ENCODE assay signal across 29 cellular contexts in genomic region chr2:16943279-16943958, GRCh38.
"Had no signal": no experiment of that assay in that cellular context is flagged by ENCODE, and none has a peak within 500 bp of the region (broad histone marks: within the 10 kb centered on the region; RNA-seq: fewer than 3 reads in every experiment).

No MANE protein-coding gene starts in this region.

- H3K36me3 ChIP-seq: ascending aorta, cardiac muscle cell had no signal

- H3K4me3 ChIP-seq: ascending aorta, cardiac muscle cell had no signal

- H3K4me1 Mint-ChIP-seq: activated CD4-positive, alpha-beta T cell treated with anti-CD3 and anti-CD28 coated beads, Interleukin-2, amount 10 ng/mL, durations not matched to agents 7 days and 5 days; activated naive CD8-positive, alpha-beta T cell treated with anti-CD3 and anti-CD28 coated beads, Interleukin-2, amount 50 U/mL, for 24 hours; brain had no signal

- H3K4me3 Mint-ChIP-seq: activated CD4-positive, alpha-beta memory T cell treated with anti-CD3 and anti-CD28 coated beads for 36 hours; activated CD4-positive, alpha-beta T cell treated with anti-CD3 and anti-CD28 coated beads, Interleukin-2, amount 10 ng/mL, durations not matched to agents 7 days and 5 days; activated naive CD8-positive, alpha-beta T cell treated with anti-CD3 and anti-CD28 coated beads, Interleukin-2, amount 50 U/mL, for 24 hours; activated T-cell treated with anti-CD3 and anti-CD28 coated beads, Interleukin-2, amount 50 U/mL, for 4 hours; brain; T-helper 1 cell treated with Interleukin-12 subunit alpha and Interleukin-12 subunit beta and Interleukin-4 antibody, amounts not matched to agents 30 μg/mL and 1 μg/mL, for 36 hours had no signal

- H3K9me3 Mint-ChIP-seq: brain had no signal

- H3K4me1 ChIP-seq: ascending aorta had no signal

- ATAC-seq: activated naive CD4-positive, alpha-beta T cell treated with anti-CD3 and anti-CD28 coated beads, Interleukin-2, amount 50 U/mL, for 72 hours; activated naive CD8-positive, alpha-beta T cell treated with anti-CD3 and anti-CD28 coated beads, Interleukin-2, amount 50 U/mL, for 24 hours; activated T-cell treated with anti-CD3 and anti-CD28 coated beads, Interleukin-2, amount 50 U/mL, for 4 hours; PC-3 had no signal

- H3K9me3 ChIP-seq: ascending aorta had no signal

- H3K36me3 Mint-ChIP-seq: activated CD4-positive, alpha-beta memory T cell treated with anti-CD3 and anti-CD28 coated beads for 36 hours; brain had no signal

- H3K27ac Mint-ChIP-seq: activated CD4-positive, alpha-beta memory T cell treated with anti-CD3 and anti-CD28 coated beads for 36 hours; activated CD4-positive, alpha-beta T cell treated with anti-CD3 and anti-CD28 coated beads, Interleukin-2, amount 10 ng/mL, durations not matched to agents 7 days and 5 days; activated naive CD4-positive, alpha-beta T cell treated with anti-CD3 and anti-CD28 coated beads, Interleukin-2, amount 50 U/mL, for 72 hours; activated naive CD8-positive, alpha-beta T cell treated with anti-CD3 and anti-CD28 coated beads, Interleukin-2, amount 50 U/mL, for 24 hours; brain; T-helper 1 cell treated with Interleukin-12 subunit alpha and Interleukin-12 subunit beta and Interleukin-4 antibody, amounts not matched to agents 30 μg/mL and 1 μg/mL, for 36 hours had no signal

- H3K27ac ChIP-seq: ascending aorta, cardiac muscle cell, VCaP had no signal

- DNase-seq: activated CD4-positive, alpha-beta memory T cell treated with anti-CD3 and anti-CD28 coated beads for 36 hours; activated CD4-positive, alpha-beta T cell treated with anti-CD3 and anti-CD28 coated beads, Interleukin-2, amount 10 ng/mL, durations not matched to agents 7 days and 5 days; activated CD4-positive, CD25-positive, alpha-beta regulatory T cell; activated CD8-positive, alpha-beta memory T cell treated with anti-CD3 and anti-CD28 coated beads for 24 hours; activated effector memory CD4-positive, alpha-beta T cell treated with anti-CD3 and anti-CD28 coated beads, Interleukin-2, amount 50 U/mL, for 16 hours; activated naive CD4-positive, alpha-beta T cell treated with Interleukin-2 at 50 U/mL for 16 hours; activated naive CD8-positive, alpha-beta T cell treated with anti-CD3 and anti-CD28 coated beads, Interleukin-2, amount 50 U/mL, for 24 hours; activated T-cell treated with anti-CD3 and anti-CD28 coated beads, Interleukin-2, amount 50 U/mL, for 4 hours; amniotic stem cell; IMR-90; Kasumi-1; KBM-7; MV-4-11; NCI-H1092 treated with DMSO at 0.1 percent for 48 hours; NCI-H1417 treated with DMSO at 0.1 percent for 48 hours; NCI-H1694; NCI-H2029; NCI-H345; NCI-H510A; NCI-H526 treated with DMSO at 0.1 percent for 48 hours; NCI-H82; PC-3; SHP77 treated with DMSO at 0.1 percent for 48 hours had no signal

- H3K27me3 ChIP-seq: ascending aorta, cardiac muscle cell had no signal

- H3K27me3 Mint-ChIP-seq: activated CD4-positive, alpha-beta memory T cell treated with anti-CD3 and anti-CD28 coated beads for 36 hours; activated CD4-positive, alpha-beta T cell treated with anti-CD3 and anti-CD28 coated beads, Interleukin-2, amount 10 ng/mL, durations not matched to agents 7 days and 5 days; activated naive CD8-positive, alpha-beta T cell treated with anti-CD3 and anti-CD28 coated beads, Interleukin-2, amount 50 U/mL, for 24 hours; brain had no signal
